Comparison of ENCODE assay signal across 19 cellular contexts in genomic region chr1:86951430-86951829, GRCh38. TPM values are rescaled to one million over a fixed set of nuclear protein-coding genes. Genes with fewer than 3 reads are reported as not detected.
DNase-seq lines count a peak whose midpoint lies in the region; ATAC-seq and TF ChIP-seq lines count a peak whose summit lies in the region.
"Had no signal": no experiment of that assay in that cellular context is flagged by ENCODE, and none has a peak within 500 bp of the region (broad histone marks: within the 10 kb centered on the region; RNA-seq: fewer than 3 reads in every experiment).

No MANE protein-coding gene starts in this region.

- H2AFZ ChIP-seq in SU-DHL-6 (ENCODE audit: low read depth, low read length, severe bottlenecking), result no peak overlapping the region
- no peak overlapping the region for H2AFZ ChIP-seq in smooth muscle cell (ENCODE audit: low read depth)

- no peak for TF ChIP-seq POLR2A in suprapubic skin (IDR thresholded peaks at IDR 0.05)

- H3K9me3 ChIP-seq in HEK293 (ENCODE audit: control insufficient read depth, insufficient read depth, low read depth, low read length) (no peaks in the 10 kb centered on the region), SU-DHL-6 (ENCODE audit: insufficient read depth, low read length) (no peaks in the 10 kb centered on the region), smooth muscle cell (replicated peaks; ENCODE audit: low read depth) (no peaks in the 10 kb centered on the region), suprapubic skin (no peaks in the 10 kb centered on the region)
- no peaks in the 10 kb centered on the region for H3K9me3 ChIP-seq in CD8-positive, alpha-beta T cell (ENCODE audit: low read length)
- H3K9me3 ChIP-seq: BE2C, Caco-2 had no signal

- TF ChIP-seq CTCF in HEK293 (tag by site-specific recombination; IDR thresholded peaks at IDR 0.05), result no peak
- TF ChIP-seq CTCF in SU-DHL-6 (IDR thresholded peaks at IDR 0.05; ENCODE audit: insufficient read depth, low read length, poor library complexity, severe bottlenecking), result no peak
- TF ChIP-seq CTCF in smooth muscle cell (IDR thresholded peaks at IDR 0.05; ENCODE audit: borderline replicate concordance, insufficient read depth, poor library complexity, severe bottlenecking), result no peak
- TF ChIP-seq CTCF in CD8-positive, alpha-beta T cell (IDR thresholded peaks at IDR 0.05), result no peak
- TF ChIP-seq CTCF in suprapubic skin (IDR thresholded peaks at IDR 0.05), result no peak

- intact Hi-C loops in CD8-positive, alpha-beta T cell (cut with DNase I, micrococcal nuclease), result no loop called here

- no peaks in the 10 kb centered on the region for H3K27me3 Mint-ChIP-seq in CD8-positive, alpha-beta T cell (ENCODE audit: low read depth)
- H3K27me3 Mint-ChIP-seq: CD4-positive, CD25-positive, alpha-beta regulatory T cell; IgD-negative memory B cell had no signal

- peak overlapping the region; percentile 1 for H3K4me2 ChIP-seq in SU-DHL-6 (ENCODE audit: low read depth, low read length, poor library complexity, severe bottlenecking)
- H3K4me2 ChIP-seq in smooth muscle cell, result peak overlapping the region; percentile 27

- H3K9me3 Mint-ChIP-seq in CD8-positive, alpha-beta T cell, result no peaks in the 10 kb centered on the region
- H3K9me3 Mint-ChIP-seq: CD4-positive, CD25-positive, alpha-beta regulatory T cell; IgD-negative memory B cell had no signal

- 35% methylated on average over 1 of the region's 1 CpG for WGBS in smooth muscle cell (ENCODE audit: low lambda C conversion rate)
- WGBS in suprapubic skin, result 88% methylated on average over 1 of the region's 1 CpG

- H3K9me2 ChIP-seq in SU-DHL-6 (replicated peaks; ENCODE audit: insufficient read depth, low read length), result no peaks in the 10 kb centered on the region

- H3F3A ChIP-seq in SU-DHL-6 (ENCODE audit: insufficient read depth) (peaks cover 4% of the 10 kb centered on the region; the same call in 1 of the 2 replicates), smooth muscle cell (ENCODE audit: low read depth) (no peaks in the 10 kb centered on the region)

- H3K4me1 Mint-ChIP-seq in CD8-positive, alpha-beta T cell (ENCODE audit: low read depth), result peaks cover 17% of the 10 kb centered on the region

- POLR2A ChIA-PET in HEK293 (lab: Yijun Ruan, JAX), result no interaction called here
- POLR2A ChIA-PET in CD8-positive, alpha-beta T cell (lab: Charles Lee), result no interaction called here

- H3K79me2 ChIP-seq in SU-DHL-6 (ENCODE audit: insufficient read depth, low read length) (peaks cover 100% of the 10 kb centered on the region), smooth muscle cell (ENCODE audit: low read depth) (peaks cover 68% of the 10 kb centered on the region)

- H3K27ac ChIP-seq in HEK293 (ENCODE audit: extremely low read depth, low read depth, low read length), result no peak overlapping the region
- H3K27ac ChIP-seq in SU-DHL-6 (ENCODE audit: low read depth, low read length), result no peak overlapping the region
- H3K27ac ChIP-seq in smooth muscle cell (ENCODE audit: low read depth), result no peak overlapping the region
- no peak overlapping the region for H3K27ac ChIP-seq in CD8-positive, alpha-beta T cell (ENCODE audit: low read depth, low read length)
- H3K27ac ChIP-seq in suprapubic skin, result no peak overlapping the region

- no peak for TF ChIP-seq EP300 in suprapubic skin (IDR thresholded peaks at IDR 0.05)

- H3K27ac Mint-ChIP-seq in CD8-positive, alpha-beta T cell, result no peak overlapping the region
- H3K27ac Mint-ChIP-seq: CD4-positive, CD25-positive, alpha-beta regulatory T cell had no signal

- H3K27me3 ChIP-seq in SU-DHL-6 (ENCODE audit: low read length), result no peaks in the 10 kb centered on the region
- no peaks in the 10 kb centered on the region for H3K27me3 ChIP-seq in smooth muscle cell (ENCODE audit: low read depth)
- no peaks in the 10 kb centered on the region for H3K27me3 ChIP-seq in CD8-positive, alpha-beta T cell (ENCODE audit: insufficient read depth, low read length)
- no peaks in the 10 kb centered on the region for H3K27me3 ChIP-seq in suprapubic skin
- H3K27me3 ChIP-seq: BE2C had no signal

- H3K9ac ChIP-seq in SU-DHL-6 (ENCODE audit: low read length) (no peak overlapping the region), smooth muscle cell (ENCODE audit: low read depth) (no peak overlapping the region)

- no peak overlapping the region for H3K4me3 Mint-ChIP-seq in CD8-positive, alpha-beta T cell
- H3K4me3 Mint-ChIP-seq: IgD-negative memory B cell had no signal

- H3K4me1 ChIP-seq in HEK293 (ENCODE audit: control insufficient read depth, insufficient read depth, low read length) (0 out of 2 replicates have a peak, but pooled peaks cover 2% of the 10 kb centered on the region), smooth muscle cell (ENCODE audit: low read depth) (no peaks in the 10 kb centered on the region), suprapubic skin (no peaks in the 10 kb centered on the region)
- no peaks in the 10 kb centered on the region for H3K4me1 ChIP-seq in CD8-positive, alpha-beta T cell (ENCODE audit: insufficient read depth, low read length)
- H3K4me1 ChIP-seq: BE2C had no signal

- H3K4me3 ChIP-seq in HEK293 (ENCODE audit: low read depth, low read length) (no peak overlapping the region), SU-DHL-6 (ENCODE audit: insufficient read depth, low read length, poor library complexity, severe bottlenecking) (no peak overlapping the region), smooth muscle cell (no peak overlapping the region), suprapubic skin (no peak overlapping the region)
- H3K4me3 ChIP-seq in CD8-positive, alpha-beta T cell (ENCODE audit: low read depth, low read length), result no peak overlapping the region

- H3K36me3 Mint-ChIP-seq in CD8-positive, alpha-beta T cell, result no peaks in the 10 kb centered on the region
- H3K36me3 Mint-ChIP-seq: IgD-negative memory B cell had no signal

- DNase-seq in astrocyte of the hippocampus (ENCODE audit: low read depth, low spot score) (peak; percentile 26), smooth muscle cell (lab: John Stamatoyannopoulos, UW; ENCODE audit: unreplicated experiment) (no peak), suprapubic skin (ENCODE audit: low spot score in 2 of 2) (no peak), ureter (ENCODE audit: low spot score) (no peak)
- no peak for DNase-seq in CD8-positive, alpha-beta T cell
- DNase-seq: ACHN; BE2C; C1 segment of cervical spinal cord; Caco-2; CD4-positive, CD25-positive, alpha-beta regulatory T cell; GDM1; GOT3; H7; KG1 had no signal

- CTCF ChIA-PET in HEK293 (lab: Yijun Ruan, JAX), result interaction anchor here (0.5 to 0.6 kb wide), 2 partner anchors 10 to 124 kb away, joined by 3 to 4 read pairs; no protein-coding TSS in a partner anchor
- CTCF ChIA-PET in CD8-positive, alpha-beta T cell (lab: Charles Lee), result no interaction called here

- no peak for ATAC-seq in CD8-positive, alpha-beta T cell
- no peak for ATAC-seq in HG02610 (IDR thresholded peaks at IDR 0.05; ENCODE audit: unreplicated experiment)
- ATAC-seq: HCT116 had no signal

- H3K36me3 ChIP-seq in HEK293 (ENCODE audit: control insufficient read depth in 2 of 2, insufficient read depth in 1 of 2, low read length in 2 of 2) (no peaks in the 10 kb centered on the region), SU-DHL-6 (ENCODE audit: low read length) (no peaks in the 10 kb centered on the region), smooth muscle cell (ENCODE audit: low read depth) (no peaks in the 10 kb centered on the region), suprapubic skin (no peaks in the 10 kb centered on the region)
- H3K36me3 ChIP-seq in CD8-positive, alpha-beta T cell (ENCODE audit: insufficient read depth, low read length), result no peaks in the 10 kb centered on the region
- H3K36me3 ChIP-seq: BE2C had no signal

- H4K20me1 ChIP-seq in SU-DHL-6 (ENCODE audit: low read depth, low read length), result peaks cover 20% of the 10 kb centered on the region
- H4K20me1 ChIP-seq in smooth muscle cell (ENCODE audit: low read depth), result peaks cover 69% of the 10 kb centered on the region

TF ChIP-seq in HEK293, 187 proteins besides CTCF, POLR2A, EP300 and RAD21:
- no peak for TF ChIP-seq ZNF302 (tag by site-specific recombination; IDR thresholded peaks at IDR 0.05; ENCODE audit: low read depth)
- TF ChIP-seq ZNF664 (tag by site-specific recombination; IDR thresholded peaks at IDR 0.05), result peak; percentile 18; the same call in 1 of the 2 replicates

RNA-seq across cellular contexts. Expression of gene HS2ST1, which starts 37.0 kb away (rescaled TPM):
- total RNA-seq in smooth muscle cell (35.6 and 46.5 TPM in 2 replicates), suprapubic skin (10 to 100 TPM in 2 of 4 donors, 1 to 10 TPM in 2; 6.3 to 11.7 (median 10.3) TPM), ureter (25.6 TPM)
- 14.6 TPM in 2 replicates for polyA plus RNA-seq in smooth muscle cell
- total RNA-seq in CD8-positive, alpha-beta T cell, result 1 to 10 TPM; 6.0 to 6.6 TPM

RNA-seq across cellular contexts. Expression of gene SELENOF, which starts 37.5 kb away (rescaled TPM):
- total RNA-seq in smooth muscle cell (252 and 289 TPM in 2 replicates), suprapubic skin (10 to 100 TPM; 49.6 to 96.4 (median 88.7) TPM), ureter (192 TPM)
- 183 and 185 TPM in 2 replicates for polyA plus RNA-seq in smooth muscle cell
- 10 to 100 TPM; 74.5 to 78.6 TPM for total RNA-seq in CD8-positive, alpha-beta T cell
